1 cellular context compared by ENCODE assay signal in the genomic region with DNA sequence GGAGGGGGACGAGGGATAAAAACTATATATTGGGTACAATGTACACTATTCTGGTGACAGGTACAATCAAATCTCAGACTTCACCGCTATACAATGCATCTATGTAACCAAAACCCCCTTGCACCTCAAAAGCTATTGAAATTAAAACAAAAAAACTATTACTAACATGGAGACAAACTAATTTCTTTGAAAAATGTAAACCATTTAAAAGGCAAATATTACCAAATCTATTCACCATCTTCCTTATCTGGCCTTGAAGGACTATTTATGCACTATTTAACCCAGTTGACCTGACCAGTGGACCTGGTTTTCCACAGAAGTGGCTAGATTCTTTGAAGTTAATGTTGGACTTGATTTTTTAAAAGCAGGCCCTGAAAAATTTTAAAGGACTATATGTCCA.
TF ChIP-seq lines count a peak whose summit lies in the region.

No MANE protein-coding gene starts in this region.

TF ChIP-seq in HepG2, 621 proteins besides CTCF, POLR2A, EP300 and RAD21 (continued from another document and continues in another):
- TF ChIP-seq, protein P1, sequence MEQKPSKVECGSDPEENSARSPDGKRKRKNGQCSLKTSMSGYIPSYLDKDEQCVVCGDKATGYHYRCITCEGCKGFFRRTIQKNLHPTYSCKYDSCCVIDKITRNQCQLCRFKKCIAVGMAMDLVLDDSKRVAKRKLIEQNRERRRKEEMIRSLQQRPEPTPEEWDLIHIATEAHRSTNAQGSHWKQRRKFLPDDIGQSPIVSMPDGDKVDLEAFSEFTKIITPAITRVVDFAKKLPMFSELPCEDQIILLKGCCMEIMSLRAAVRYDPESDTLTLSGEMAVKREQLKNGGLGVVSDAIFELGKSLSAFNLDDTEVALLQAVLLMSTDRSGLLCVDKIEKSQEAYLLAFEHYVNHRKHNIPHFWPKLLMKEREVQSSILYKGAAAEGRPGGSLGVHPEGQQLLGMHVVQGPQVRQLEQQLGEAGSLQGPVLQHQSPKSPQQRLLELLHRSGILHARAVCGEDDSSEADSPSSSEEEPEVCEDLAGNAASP (CRISPR knock-in tag; IDR thresholded peaks at IDR 0.05; ENCODE audit: borderline replicate concordance), result peak; percentile 76; the same call in 1 of the 2 replicates
- TF ChIP-seq ZBTB42 (CRISPR knock-in tag; IDR thresholded peaks at IDR 0.05), result no peak
- TF ChIP-seq, protein P2, sequence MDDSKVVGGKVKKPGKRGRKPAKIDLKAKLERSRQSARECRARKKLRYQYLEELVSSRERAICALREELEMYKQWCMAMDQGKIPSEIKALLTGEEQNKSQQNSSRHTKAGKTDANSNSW (CRISPR knock-in tag; IDR thresholded peaks at IDR 0.05; ENCODE audit: borderline replicate concordance), result no peak
- no peak for TF ChIP-seq YEATS2 (CRISPR knock-in tag; IDR thresholded peaks at IDR 0.05; ENCODE audit: borderline replicate concordance)
- TF ChIP-seq MEF2D (CRISPR knock-in tag; IDR thresholded peaks at IDR 0.05), result no peak
- no peak for TF ChIP-seq HOXA7 (CRISPR knock-in tag; IDR thresholded peaks at IDR 0.05)
- no peak for TF ChIP-seq ZNF143 (CRISPR knock-in tag; IDR thresholded peaks at IDR 0.05)
- TF ChIP-seq, protein P3, sequence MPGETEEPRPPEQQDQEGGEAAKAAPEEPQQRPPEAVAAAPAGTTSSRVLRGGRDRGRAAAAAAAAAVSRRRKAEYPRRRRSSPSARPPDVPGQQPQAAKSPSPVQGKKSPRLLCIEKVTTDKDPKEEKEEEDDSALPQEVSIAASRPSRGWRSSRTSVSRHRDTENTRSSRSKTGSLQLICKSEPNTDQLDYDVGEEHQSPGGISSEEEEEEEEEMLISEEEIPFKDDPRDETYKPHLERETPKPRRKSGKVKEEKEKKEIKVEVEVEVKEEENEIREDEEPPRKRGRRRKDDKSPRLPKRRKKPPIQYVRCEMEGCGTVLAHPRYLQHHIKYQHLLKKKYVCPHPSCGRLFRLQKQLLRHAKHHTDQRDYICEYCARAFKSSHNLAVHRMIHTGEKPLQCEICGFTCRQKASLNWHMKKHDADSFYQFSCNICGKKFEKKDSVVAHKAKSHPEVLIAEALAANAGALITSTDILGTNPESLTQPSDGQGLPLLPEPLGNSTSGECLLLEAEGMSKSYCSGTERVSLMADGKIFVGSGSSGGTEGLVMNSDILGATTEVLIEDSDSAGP (CRISPR knock-in tag; IDR thresholded peaks at IDR 0.05; ENCODE audit: borderline replicate concordance), result no peak
- TF ChIP-seq ARID2 (CRISPR knock-in tag; IDR thresholded peaks at IDR 0.05; ENCODE audit: borderline replicate concordance), result no peak
- TF ChIP-seq ZNF720 (CRISPR knock-in tag; IDR thresholded peaks at IDR 0.05), result no peak
- TF ChIP-seq, protein P4, sequence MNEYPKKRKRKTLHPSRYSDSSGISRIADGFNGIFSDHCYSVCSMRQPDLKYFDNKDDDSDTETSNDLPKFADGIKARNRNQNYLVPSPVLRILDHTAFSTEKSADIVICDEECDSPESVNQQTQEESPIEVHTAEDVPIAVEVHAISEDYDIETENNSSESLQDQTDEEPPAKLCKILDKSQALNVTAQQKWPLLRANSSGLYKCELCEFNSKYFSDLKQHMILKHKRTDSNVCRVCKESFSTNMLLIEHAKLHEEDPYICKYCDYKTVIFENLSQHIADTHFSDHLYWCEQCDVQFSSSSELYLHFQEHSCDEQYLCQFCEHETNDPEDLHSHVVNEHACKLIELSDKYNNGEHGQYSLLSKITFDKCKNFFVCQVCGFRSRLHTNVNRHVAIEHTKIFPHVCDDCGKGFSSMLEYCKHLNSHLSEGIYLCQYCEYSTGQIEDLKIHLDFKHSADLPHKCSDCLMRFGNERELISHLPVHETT (CRISPR knock-in tag; conservative IDR thresholded peaks at IDR 0.05), result no peak
- TF ChIP-seq ZNF343 (CRISPR knock-in tag; IDR thresholded peaks at IDR 0.05), result no peak
- no peak for TF ChIP-seq ZNF331 (CRISPR knock-in tag; IDR thresholded peaks at IDR 0.05)
- TF ChIP-seq SMAD3 (CRISPR knock-in tag; IDR thresholded peaks at IDR 0.05), result no peak
- TF ChIP-seq, protein P5, sequence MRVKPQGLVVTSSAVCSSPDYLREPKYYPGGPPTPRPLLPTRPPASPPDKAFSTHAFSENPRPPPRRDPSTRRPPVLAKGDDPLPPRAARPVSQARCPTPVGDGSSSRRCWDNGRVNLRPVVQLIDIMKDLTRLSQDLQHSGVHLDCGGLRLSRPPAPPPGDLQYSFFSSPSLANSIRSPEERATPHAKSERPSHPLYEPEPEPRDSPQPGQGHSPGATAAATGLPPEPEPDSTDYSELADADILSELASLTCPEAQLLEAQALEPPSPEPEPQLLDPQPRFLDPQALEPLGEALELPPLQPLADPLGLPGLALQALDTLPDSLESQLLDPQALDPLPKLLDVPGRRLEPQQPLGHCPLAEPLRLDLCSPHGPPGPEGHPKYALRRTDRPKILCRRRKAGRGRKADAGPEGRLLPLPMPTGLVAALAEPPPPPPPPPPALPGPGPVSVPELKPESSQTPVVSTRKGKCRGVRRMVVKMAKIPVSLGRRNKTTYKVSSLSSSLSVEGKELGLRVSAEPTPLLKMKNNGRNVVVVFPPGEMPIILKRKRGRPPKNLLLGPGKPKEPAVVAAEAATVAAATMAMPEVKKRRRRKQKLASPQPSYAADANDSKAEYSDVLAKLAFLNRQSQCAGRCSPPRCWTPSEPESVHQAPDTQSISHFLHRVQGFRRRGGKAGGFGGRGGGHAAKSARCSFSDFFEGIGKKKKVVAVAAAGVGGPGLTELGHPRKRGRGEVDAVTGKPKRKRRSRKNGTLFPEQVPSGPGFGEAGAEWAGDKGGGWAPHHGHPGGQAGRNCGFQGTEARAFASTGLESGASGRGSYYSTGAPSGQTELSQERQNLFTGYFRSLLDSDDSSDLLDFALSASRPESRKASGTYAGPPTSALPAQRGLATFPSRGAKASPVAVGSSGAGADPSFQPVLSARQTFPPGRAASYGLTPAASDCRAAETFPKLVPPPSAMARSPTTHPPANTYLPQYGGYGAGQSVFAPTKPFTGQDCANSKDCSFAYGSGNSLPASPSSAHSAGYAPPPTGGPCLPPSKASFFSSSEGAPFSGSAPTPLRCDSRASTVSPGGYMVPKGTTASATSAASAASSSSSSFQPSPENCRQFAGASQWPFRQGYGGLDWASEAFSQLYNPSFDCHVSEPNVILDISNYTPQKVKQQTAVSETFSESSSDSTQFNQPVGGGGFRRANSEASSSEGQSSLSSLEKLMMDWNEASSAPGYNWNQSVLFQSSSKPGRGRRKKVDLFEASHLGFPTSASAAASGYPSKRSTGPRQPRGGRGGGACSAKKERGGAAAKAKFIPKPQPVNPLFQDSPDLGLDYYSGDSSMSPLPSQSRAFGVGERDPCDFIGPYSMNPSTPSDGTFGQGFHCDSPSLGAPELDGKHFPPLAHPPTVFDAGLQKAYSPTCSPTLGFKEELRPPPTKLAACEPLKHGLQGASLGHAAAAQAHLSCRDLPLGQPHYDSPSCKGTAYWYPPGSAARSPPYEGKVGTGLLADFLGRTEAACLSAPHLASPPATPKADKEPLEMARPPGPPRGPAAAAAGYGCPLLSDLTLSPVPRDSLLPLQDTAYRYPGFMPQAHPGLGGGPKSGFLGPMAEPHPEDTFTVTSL (CRISPR knock-in tag; IDR thresholded peaks at IDR 0.05; ENCODE audit: borderline replicate concordance), result peak; percentile 21; the same call in 1 of the 2 replicates
- no peak for TF ChIP-seq ZNF230 (CRISPR knock-in tag; IDR thresholded peaks at IDR 0.05)
- no peak for TF ChIP-seq ZNF383 (CRISPR knock-in tag; IDR thresholded peaks at IDR 0.05; ENCODE audit: borderline replicate concordance)
- TF ChIP-seq ZNF549 (CRISPR knock-in tag; IDR thresholded peaks at IDR 0.05), result no peak
- TF ChIP-seq ZSCAN29 (CRISPR knock-in tag; conservative IDR thresholded peaks at IDR 0.05), result no peak
- no peak for TF ChIP-seq ZSCAN9 (CRISPR knock-in tag; IDR thresholded peaks at IDR 0.05; ENCODE audit: borderline replicate concordance)
- TF ChIP-seq GTF3A (CRISPR knock-in tag; conservative IDR thresholded peaks at IDR 0.05), result no peak
- TF ChIP-seq, protein P6, sequence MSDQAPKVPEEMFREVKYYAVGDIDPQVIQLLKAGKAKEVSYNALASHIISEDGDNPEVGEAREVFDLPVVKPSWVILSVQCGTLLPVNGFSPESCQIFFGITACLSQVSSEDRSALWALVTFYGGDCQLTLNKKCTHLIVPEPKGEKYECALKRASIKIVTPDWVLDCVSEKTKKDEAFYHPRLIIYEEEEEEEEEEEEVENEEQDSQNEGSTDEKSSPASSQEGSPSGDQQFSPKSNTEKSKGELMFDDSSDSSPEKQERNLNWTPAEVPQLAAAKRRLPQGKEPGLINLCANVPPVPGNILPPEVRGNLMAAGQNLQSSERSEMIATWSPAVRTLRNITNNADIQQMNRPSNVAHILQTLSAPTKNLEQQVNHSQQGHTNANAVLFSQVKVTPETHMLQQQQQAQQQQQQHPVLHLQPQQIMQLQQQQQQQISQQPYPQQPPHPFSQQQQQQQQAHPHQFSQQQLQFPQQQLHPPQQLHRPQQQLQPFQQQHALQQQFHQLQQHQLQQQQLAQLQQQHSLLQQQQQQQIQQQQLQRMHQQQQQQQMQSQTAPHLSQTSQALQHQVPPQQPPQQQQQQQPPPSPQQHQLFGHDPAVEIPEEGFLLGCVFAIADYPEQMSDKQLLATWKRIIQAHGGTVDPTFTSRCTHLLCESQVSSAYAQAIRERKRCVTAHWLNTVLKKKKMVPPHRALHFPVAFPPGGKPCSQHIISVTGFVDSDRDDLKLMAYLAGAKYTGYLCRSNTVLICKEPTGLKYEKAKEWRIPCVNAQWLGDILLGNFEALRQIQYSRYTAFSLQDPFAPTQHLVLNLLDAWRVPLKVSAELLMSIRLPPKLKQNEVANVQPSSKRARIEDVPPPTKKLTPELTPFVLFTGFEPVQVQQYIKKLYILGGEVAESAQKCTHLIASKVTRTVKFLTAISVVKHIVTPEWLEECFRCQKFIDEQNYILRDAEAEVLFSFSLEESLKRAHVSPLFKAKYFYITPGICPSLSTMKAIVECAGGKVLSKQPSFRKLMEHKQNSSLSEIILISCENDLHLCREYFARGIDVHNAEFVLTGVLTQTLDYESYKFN (CRISPR knock-in tag; conservative IDR thresholded peaks at IDR 0.05), result peak; percentile 61
- TF ChIP-seq ZNF567 (CRISPR knock-in tag; IDR thresholded peaks at IDR 0.05; ENCODE audit: borderline replicate concordance), result no peak
- TF ChIP-seq HNF4A (CRISPR knock-in tag; IDR thresholded peaks at IDR 0.05), result peak; percentile 78
- TF ChIP-seq ELF3 (CRISPR knock-in tag; IDR thresholded peaks at IDR 0.05), result no peak
- no peak for TF ChIP-seq RARG (CRISPR knock-in tag; IDR thresholded peaks at IDR 0.05; ENCODE audit: low read depth)
- no peak for TF ChIP-seq ZNF543 (CRISPR knock-in tag; IDR thresholded peaks at IDR 0.05)
- TF ChIP-seq MYC (CRISPR knock-in tag; IDR thresholded peaks at IDR 0.05; ENCODE audit: borderline replicate concordance), result no peak
- no peak for TF ChIP-seq RXRA (CRISPR knock-in tag; IDR thresholded peaks at IDR 0.05)
- TF ChIP-seq ZSCAN30 (CRISPR knock-in tag; IDR thresholded peaks at IDR 0.05), result no peak
- TF ChIP-seq KDM3A (CRISPR knock-in tag; IDR thresholded peaks at IDR 0.05; ENCODE audit: low read depth), result no peak
- no peak for TF ChIP-seq U2AF2 (IDR thresholded peaks at IDR 0.05; ENCODE audit: low read depth, low read length)
- TF ChIP-seq ZSCAN21 (CRISPR knock-in tag; IDR thresholded peaks at IDR 0.05; ENCODE audit: borderline replicate concordance), result no peak
- no peak for TF ChIP-seq KLF13 (CRISPR knock-in tag; IDR thresholded peaks at IDR 0.05)
- TF ChIP-seq, protein P7, sequence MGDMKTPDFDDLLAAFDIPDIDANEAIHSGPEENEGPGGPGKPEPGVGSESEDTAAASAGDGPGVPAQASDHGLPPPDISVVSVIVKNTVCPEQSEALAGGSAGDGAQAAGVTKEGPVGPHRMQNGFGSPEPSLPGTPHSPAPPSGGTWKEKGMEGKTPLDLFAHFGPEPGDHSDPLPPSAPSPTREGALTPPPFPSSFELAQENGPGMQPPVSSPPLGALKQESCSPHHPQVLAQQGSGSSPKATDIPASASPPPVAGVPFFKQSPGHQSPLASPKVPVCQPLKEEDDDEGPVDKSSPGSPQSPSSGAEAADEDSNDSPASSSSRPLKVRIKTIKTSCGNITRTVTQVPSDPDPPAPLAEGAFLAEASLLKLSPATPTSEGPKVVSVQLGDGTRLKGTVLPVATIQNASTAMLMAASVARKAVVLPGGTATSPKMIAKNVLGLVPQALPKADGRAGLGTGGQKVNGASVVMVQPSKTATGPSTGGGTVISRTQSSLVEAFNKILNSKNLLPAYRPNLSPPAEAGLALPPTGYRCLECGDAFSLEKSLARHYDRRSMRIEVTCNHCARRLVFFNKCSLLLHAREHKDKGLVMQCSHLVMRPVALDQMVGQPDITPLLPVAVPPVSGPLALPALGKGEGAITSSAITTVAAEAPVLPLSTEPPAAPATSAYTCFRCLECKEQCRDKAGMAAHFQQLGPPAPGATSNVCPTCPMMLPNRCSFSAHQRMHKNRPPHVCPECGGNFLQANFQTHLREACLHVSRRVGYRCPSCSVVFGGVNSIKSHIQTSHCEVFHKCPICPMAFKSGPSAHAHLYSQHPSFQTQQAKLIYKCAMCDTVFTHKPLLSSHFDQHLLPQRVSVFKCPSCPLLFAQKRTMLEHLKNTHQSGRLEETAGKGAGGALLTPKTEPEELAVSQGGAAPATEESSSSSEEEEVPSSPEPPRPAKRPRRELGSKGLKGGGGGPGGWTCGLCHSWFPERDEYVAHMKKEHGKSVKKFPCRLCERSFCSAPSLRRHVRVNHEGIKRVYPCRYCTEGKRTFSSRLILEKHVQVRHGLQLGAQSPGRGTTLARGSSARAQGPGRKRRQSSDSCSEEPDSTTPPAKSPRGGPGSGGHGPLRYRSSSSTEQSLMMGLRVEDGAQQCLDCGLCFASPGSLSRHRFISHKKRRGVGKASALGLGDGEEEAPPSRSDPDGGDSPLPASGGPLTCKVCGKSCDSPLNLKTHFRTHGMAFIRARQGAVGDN (CRISPR knock-in tag; IDR thresholded peaks at IDR 0.05), result no peak
- TF ChIP-seq, protein P8, sequence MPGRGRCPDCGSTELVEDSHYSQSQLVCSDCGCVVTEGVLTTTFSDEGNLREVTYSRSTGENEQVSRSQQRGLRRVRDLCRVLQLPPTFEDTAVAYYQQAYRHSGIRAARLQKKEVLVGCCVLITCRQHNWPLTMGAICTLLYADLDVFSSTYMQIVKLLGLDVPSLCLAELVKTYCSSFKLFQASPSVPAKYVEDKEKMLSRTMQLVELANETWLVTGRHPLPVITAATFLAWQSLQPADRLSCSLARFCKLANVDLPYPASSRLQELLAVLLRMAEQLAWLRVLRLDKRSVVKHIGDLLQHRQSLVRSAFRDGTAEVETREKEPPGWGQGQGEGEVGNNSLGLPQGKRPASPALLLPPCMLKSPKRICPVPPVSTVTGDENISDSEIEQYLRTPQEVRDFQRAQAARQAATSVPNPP (CRISPR knock-in tag; IDR thresholded peaks at IDR 0.05), result no peak
- no peak for TF ChIP-seq RFXANK (CRISPR knock-in tag; IDR thresholded peaks at IDR 0.05)
- TF ChIP-seq RAD51 (IDR thresholded peaks at IDR 0.05; ENCODE audit: borderline replicate concordance), result no peak
- TF ChIP-seq ZNF205 (CRISPR knock-in tag; IDR thresholded peaks at IDR 0.05), result no peak
- TF ChIP-seq SRF (IDR thresholded peaks at IDR 0.05; ENCODE audit: low read depth, low read length), result no peak
- TF ChIP-seq FOXA3 (CRISPR knock-in tag; IDR thresholded peaks at IDR 0.05), result peak; percentile 66
- TF ChIP-seq SP4 (CRISPR knock-in tag; IDR thresholded peaks at IDR 0.05), result no peak
- TF ChIP-seq ZNF709 (CRISPR knock-in tag; IDR thresholded peaks at IDR 0.05), result no peak
- peak; percentile 38; the same call in 1 of the 2 replicates for TF ChIP-seq HMG20A (CRISPR knock-in tag; IDR thresholded peaks at IDR 0.05; ENCODE audit: borderline replicate concordance)
- TF ChIP-seq SKI (IDR thresholded peaks at IDR 0.05; ENCODE audit: partially characterized antibody), result no peak
- TF ChIP-seq ZNF296 (CRISPR knock-in tag; conservative IDR thresholded peaks at IDR 0.05), result no peak
- no peak for TF ChIP-seq SNRNP70 (IDR thresholded peaks at IDR 0.05; ENCODE audit: low read depth, low read length)
- no peak for TF ChIP-seq XRCC5 (optimal IDR thresholded peaks at IDR 0.05; ENCODE audit: low read length)
- TF ChIP-seq MAFG (CRISPR knock-in tag; IDR thresholded peaks at IDR 0.05), result no peak
